Comparison of ENCODE assay signal across 8 cellular contexts in genomic region chr9:128067898-128068655, GRCh38. TPM values are rescaled to one million over a fixed set of nuclear protein-coding genes. Genes with fewer than 3 reads are reported as not detected.
A peak's percentile ranks its signal among the peaks of the same experiment; 100 is the strongest.
DNase-seq lines count a peak whose midpoint lies in the region; ATAC-seq and TF ChIP-seq lines count a peak whose summit lies in the region.

TSS of gene SLC25A25 (plus strand) at chr9:128068232. CDS start at chr9:128068320, 88 bp downstream.

- peaks cover 14% of the 10 kb centered on the region for H3F3A ChIP-seq in SK-N-SH (replicated peaks; ENCODE audit: insufficient read depth)

- DNase-seq in GM04504 (ENCODE audit: low read depth): peak; percentile 99
- peak; percentile 94 for DNase-seq in NCI-H1048 (lab: John Stamatoyannopoulos, UW)
- peak; percentile 99 for DNase-seq in SK-N-SH
- DNase-seq in activated naive CD4-positive, alpha-beta T cell treated with anti-CD3 and anti-CD28 coated beads, Interleukin-2, amount 50 U/mL, for 16 hours: peak; percentile 100
- DNase-seq in globus pallidus (ENCODE audit: low spot score): peak; percentile 100
- peak; percentile 100 for DNase-seq in occipital lobe (lab: John Stamatoyannopoulos, UW)

- peak within 1 kb of the TSS; percentile 92 for H3K4me2 ChIP-seq in SK-N-SH

- H3K9ac ChIP-seq in SK-N-SH: peak within 1 kb of the TSS; percentile 94

- peak within 1 kb of the TSS; percentile 99 for H3K27ac ChIP-seq in SK-N-SH (ENCODE audit: low read depth in 2 of 2, low read length in 1 of 2)
- H3K27ac ChIP-seq in temporal lobe (ENCODE audit: low read depth, low read length): peak within 1 kb of the TSS; percentile 100

- 0% methylated on average over 5 of the region's 92 CpGs for WGBS in SK-N-SH (ENCODE audit: low lambda C conversion rate)

- peak within 1 kb of the TSS; percentile 81; the same call in 1 of the 2 replicates for H2AFZ ChIP-seq in SK-N-SH (ENCODE audit: low read depth)

- no peak for TF ChIP-seq CTCF in SK-N-SH (IDR thresholded peaks at IDR 0.05)

- H4K20me1 ChIP-seq in SK-N-SH (ENCODE audit: insufficient read depth): no peaks in the 10 kb centered on the region

- TF ChIP-seq EP300 in SK-N-SH (IDR thresholded peaks at IDR 0.05; ENCODE audit: borderline replicate concordance in 1 of 2, low read depth in 1 of 2, low read length in 1 of 2): no peak

- CTCF ChIA-PET in SK-N-SH (lab: Yijun Ruan, JAX): interaction anchor here (0.7 to 4.7 kb wide), 7 partner anchors 25 to 333 kb away, joined by 3 to 18 read pairs (median 4); partner anchors contain the start of gene TOR2A

- POLR2A ChIA-PET in SK-N-SH (lab: Yijun Ruan, JAX): interaction anchor here (0.6 to 2.4 kb wide), 7 partner anchors 9 to 276 kb away, joined by 3 to 10 read pairs (median 4); no protein-coding TSS in a partner anchor

- TF ChIP-seq RAD21 in SK-N-SH (IDR thresholded peaks at IDR 0.05; ENCODE audit: low read length): no peak

- H3K9me3 ChIP-seq in SK-N-SH: no peaks in the 10 kb centered on the region

- peak; percentile 61 for ATAC-seq in HG02571 (IDR thresholded peaks at IDR 0.05; ENCODE audit: unreplicated experiment)

- no peaks in the 10 kb centered on the region for H3K9me2 ChIP-seq in SK-N-SH

- peaks cover 23 to 27% of the 10 kb centered on the region in 2 experiments for H3K4me1 ChIP-seq in SK-N-SH (ENCODE audit: control insufficient read depth in 1 of 2, insufficient read depth in 2 of 2, low read depth in 1 of 2, low read length in 1 of 2)

- H3K4me3 ChIP-seq in SK-N-SH (ENCODE audit: low read depth in 2 of 2, low read length in 1 of 2): peak within 1 kb of the TSS; percentile 81 to 84

- H3K27me3 ChIP-seq in SK-N-SH (ENCODE audit: insufficient read depth): no peaks in the 10 kb centered on the region

- peaks cover 76% of the 10 kb centered on the region for H3K79me2 ChIP-seq in SK-N-SH (ENCODE audit: insufficient read depth)

- peaks cover 0 to under 1% of the 10 kb centered on the region in 2 experiments for H3K36me3 ChIP-seq in SK-N-SH (replicated peaks in 1 of 2; ENCODE audit: control insufficient read depth in 1 of 2, insufficient read depth in 2 of 2, low read length in 1 of 2)

TF ChIP-seq in SK-N-SH, 30 proteins besides CTCF, POLR2A, EP300 and RAD21:
- no peak for TF ChIP-seq ZBTB33 (IDR thresholded peaks at IDR 0.05; ENCODE audit: borderline replicate concordance, low read depth)
- TF ChIP-seq TAF1 (IDR thresholded peaks at IDR 0.05; ENCODE audit: borderline replicate concordance, low read depth, low read length): peak; percentile 55
- TF ChIP-seq SIN3A (IDR thresholded peaks at IDR 0.05; ENCODE audit: borderline replicate concordance, low read depth, low read length): peak; percentile 68; the same call in 1 of the 2 replicates
- peak; percentile 46 for TF ChIP-seq MXI1 (IDR thresholded peaks at IDR 0.05; ENCODE audit: low read depth, low read length)
- no peak for TF ChIP-seq RXRA (IDR thresholded peaks at IDR 0.05; ENCODE audit: borderline replicate concordance, low read depth)
- peak; percentile 48 for TF ChIP-seq GABPA (IDR thresholded peaks at IDR 0.05; ENCODE audit: low read depth)
- TF ChIP-seq PBX3 (IDR thresholded peaks at IDR 0.05): peak; percentile 94
- 0 out of 2 replicates have a peak, but pooled peaks have one; percentile 7 for TF ChIP-seq MAX (IDR thresholded peaks at IDR 0.05; ENCODE audit: low read depth)

RNA-seq across cellular contexts. Expression of gene SLC25A25, which starts in this region (rescaled TPM):
- 12.1 and 12.3 TPM in 2 replicates for polyA plus RNA-seq in SK-N-SH (2012; rRNA removed)
- 7.5 and 10.3 TPM in 2 replicates for polyA plus RNA-seq in SK-N-SH (2012; cell fraction: cytosol; rRNA removed)
- polyA plus RNA-seq in SK-N-SH (2012; cell fraction: nucleus; rRNA removed): 19.6 and 24.1 TPM in 2 replicates
- total RNA-seq in occipital lobe: 36.0 TPM
- 26.6 TPM for total RNA-seq in temporal lobe

Comparison
In these comparisons a context has a peak if more than half of its experiments do, and no peak if none do; other contexts are left out.
1. Peak in every context shown above with its lines: DNase-seq, ATAC-seq, H3K4me3 ChIP-seq and H3K27ac ChIP-seq.